In genomic region chr12:70005864-70006618, GRCh38 we compare ENCODE assay signal across 20 cellular contexts.
DNase-seq lines count a peak whose midpoint lies in the region; ATAC-seq, FAIRE-seq and TF ChIP-seq lines count a peak whose summit lies in the region.
"Had no signal": no experiment of that assay in that cellular context is flagged by ENCODE, and none has a peak within 500 bp of the region (broad histone marks: within the 10 kb centered on the region; RNA-seq: fewer than 3 reads in every experiment).

No MANE protein-coding gene starts in this region.

- H3K27ac ChIP-seq in spleen (no peak overlapping the region), small intestine (ENCODE audit: low read depth in 1 of 2, low read length in 1 of 2) (no peak overlapping the region)
- no peak overlapping the region for H3K27ac ChIP-seq in effector memory CD4-positive, alpha-beta T cell (ENCODE audit: insufficient read depth, low read length, poor library complexity, severe bottlenecking)
- H3K27ac ChIP-seq: GM23248 had no signal

- 50 to 83% (median 69%) methylated on average over 1 to 2 of the region's 2 CpGs for WGBS in spleen, 5 donors
- WGBS in small intestine, 3 donors = 79 to 88% (median 82%) methylated on average over 2 of the region's 2 CpGs

- peak; percentile 69 for ATAC-seq in esophagus mucosa
- ATAC-seq: CD8-positive, alpha-beta T cell; HCT116; HepG2 had no signal

- H3K36me3 ChIP-seq in spleen (no peaks in the 10 kb centered on the region), small intestine (ENCODE audit: control insufficient read depth in 2 of 2, insufficient read depth in 2 of 2, low read length in 2 of 2) (no peaks in the 10 kb centered on the region)
- no peaks in the 10 kb centered on the region for H3K36me3 ChIP-seq in effector memory CD4-positive, alpha-beta T cell (ENCODE audit: control insufficient read depth, insufficient read depth, low read length)

- no peak for TF ChIP-seq CTCF in spleen (IDR thresholded peaks at IDR 0.05 in 8 of 11, conservative IDR thresholded peaks at IDR 0.05 in 3 of 11)

- DNase-seq in NCI-H345 (lab: John Stamatoyannopoulos, UW) = peak; percentile 32
- no peak for DNase-seq in NCI-H345 treated with DMSO at 0.1 percent for 48 hours (lab: John Stamatoyannopoulos, UW; ENCODE audit: unreplicated experiment)
- DNase-seq in NCI-H69 (lab: John Stamatoyannopoulos, UW) = peak; percentile 51
- peak; percentile 49 for DNase-seq in spleen
- DNase-seq in occipital lobe (lab: John Stamatoyannopoulos, UW) = no peak
- no peak for DNase-seq in effector memory CD4-positive, alpha-beta T cell
- DNase-seq in small intestine = no peak
- DNase-seq: CD8-positive, alpha-beta T cell; GF-D8; GM23248; KG1; NCI-H1092; NCI-H2107; NCI-H446 treated with DMSO at 0.1 percent for 48 hours; SIG-M5 had no signal

- peaks cover 0 to 3% (median 0%) of the 10 kb centered on the region in 7 donors for H3K27me3 ChIP-seq in spleen (replicated peaks in 1 of 7)
- H3K27me3 ChIP-seq in effector memory CD4-positive, alpha-beta T cell (replicated peaks; ENCODE audit: control insufficient read depth, insufficient read depth, low read length, poor library complexity, severe bottlenecking) = no peaks in the 10 kb centered on the region
- H3K27me3 ChIP-seq in small intestine (ENCODE audit: control insufficient read depth in 2 of 2, insufficient read depth in 2 of 2, low read length in 2 of 2) = no peaks in the 10 kb centered on the region

- H3K4me1 ChIP-seq in spleen = no peaks in the 10 kb centered on the region
- H3K4me1 ChIP-seq in effector memory CD4-positive, alpha-beta T cell (ENCODE audit: control insufficient read depth, insufficient read depth, low read length, poor library complexity, severe bottlenecking) = no peaks in the 10 kb centered on the region
- peaks cover 0 to 8% of the 10 kb centered on the region in 2 donors for H3K4me1 ChIP-seq in small intestine (ENCODE audit: control insufficient read depth in 2 of 2, insufficient read depth in 1 of 2, low read depth in 1 of 2, low read length in 1 of 2)

- H3K9me3 ChIP-seq in spleen (peaks cover 3 to 50% (median 39%) of the 10 kb centered on the region in 8 donors), small intestine (ENCODE audit: control insufficient read depth, low read depth) (no peaks in the 10 kb centered on the region)
- no peaks in the 10 kb centered on the region for H3K9me3 ChIP-seq in effector memory CD4-positive, alpha-beta T cell (ENCODE audit: control insufficient read depth, low read length)

- H3K4me3 ChIP-seq in spleen = no peak overlapping the region
- no peak overlapping the region for H3K4me3 ChIP-seq in effector memory CD4-positive, alpha-beta T cell (ENCODE audit: insufficient read depth, low read depth, low read length, poor library complexity, severe bottlenecking)
- no peak overlapping the region for H3K4me3 ChIP-seq in small intestine (ENCODE audit: low read depth in 1 of 2, low read length in 2 of 2)
- H3K4me3 ChIP-seq: GM23248 had no signal

- no peak for FAIRE-seq in small intestine (lab: Jason Lieb, UNC)
- FAIRE-seq: D721Med, GM12892, HepG2 had no signal

- TF ChIP-seq POLR2A in spleen (IDR thresholded peaks at IDR 0.05) = no peak

- intact Hi-C loops in spleen (cut with DNase I; ENCODE audit: low total_unique reads) = no loop called here

Comparison
In these comparisons a context has a peak if more than half of its experiments do, and no peak if none do; other contexts are left out.
1. DNase-seq: peak in NCI-H345 (single experiment), NCI-H69 (single experiment) and spleen (single experiment); none in NCI-H345 treated with DMSO at 0.1 percent for 48 hours (single experiment), occipital lobe (single experiment), effector memory CD4-positive, alpha-beta T cell (0 of 3) and small intestine (single experiment).